Comparison of ENCODE assay signal across 8 cellular contexts in genomic region chr10:72048450-72049124, GRCh38. TPM values are rescaled to one million over a fixed set of nuclear protein-coding genes. Genes with fewer than 3 reads are reported as not detected.
DNase-seq lines count a peak whose midpoint lies in the region; TF ChIP-seq lines count a peak whose summit lies in the region.

No MANE protein-coding gene starts in this region.

- no peaks in the 10 kb centered on the region for H3K79me2 ChIP-seq in MM.1S (ENCODE audit: low read length)

- H4K20me1 ChIP-seq in MM.1S (ENCODE audit: insufficient read depth, low read length), result no peaks in the 10 kb centered on the region

- H2AFZ ChIP-seq in MM.1S (ENCODE audit: low read length), result no peak overlapping the region

- peaks cover 10% of the 10 kb centered on the region for H3K27me3 Mint-ChIP-seq in nephron progenitor cell (ENCODE audit: low read depth, poor library complexity)

- H3K27ac Mint-ChIP-seq in nephron progenitor cell, result no peak overlapping the region

- no peak overlapping the region for H3K4me3 ChIP-seq in MM.1S (ENCODE audit: low read length)
- no peak overlapping the region for H3K4me3 ChIP-seq in fibroblast of mammary gland (ENCODE audit: control insufficient read depth, low read depth, low read length)

- no peaks in the 10 kb centered on the region for H3K9me3 ChIP-seq in MM.1S (replicated peaks; ENCODE audit: insufficient read depth, low read length)

- peak; percentile 100 for TF ChIP-seq CTCF in GM20000 (IDR thresholded peaks at IDR 0.05; ENCODE audit: extremely low read depth, missing control alignments)
- TF ChIP-seq CTCF in MM.1S (IDR thresholded peaks at IDR 0.05; ENCODE audit: low read length), result peak; percentile 100
- peak; percentile 100 for TF ChIP-seq CTCF in fibroblast of mammary gland (conservative IDR thresholded peaks at IDR 0.05; ENCODE audit: control insufficient read depth, insufficient read depth, low read depth, low read length)
- peak; percentile 99 for TF ChIP-seq CTCF in nephron progenitor cell (IDR thresholded peaks at IDR 0.05)

- H3K4me1 ChIP-seq in MM.1S (ENCODE audit: low read length), result no peaks in the 10 kb centered on the region

- peaks cover 45% of the 10 kb centered on the region for H3K4me1 Mint-ChIP-seq in nephron progenitor cell

- H3K9me2 ChIP-seq in MM.1S (replicated peaks; ENCODE audit: insufficient read depth, low read length), result no peaks in the 10 kb centered on the region

- no peaks in the 10 kb centered on the region for H3F3A ChIP-seq in MM.1S (ENCODE audit: insufficient read depth, low read length)

- H3K36me3 Mint-ChIP-seq in nephron progenitor cell (ENCODE audit: low read depth), result peaks cover 6% of the 10 kb centered on the region

- DNase-seq in AML-193 (lab: John Stamatoyannopoulos, UW) (peak; percentile 86 to 87), GM20000 (ENCODE audit: low spot score) (peak; percentile 87), MM.1S (peak; percentile 91), RPMI7951 (ENCODE audit: low read depth) (peak; percentile 83), activated T-helper 1 cell treated with Interleukin-2 at 50 U/mL for 16 hours (ENCODE audit: low read depth) (peak; percentile 79), fibroblast of mammary gland (ENCODE audit: low read depth) (peak; percentile 92), nephron progenitor cell (peak; percentile 92)
- peak; percentile 85 for DNase-seq in stimulated activated naive CD4-positive, alpha-beta T cell treated with Interleukin-2 at 50 U/mL for 16 hours (lab: John Stamatoyannopoulos, UW)

- H3K36me3 ChIP-seq in MM.1S (replicated peaks; ENCODE audit: insufficient read depth, low read length), result no peaks in the 10 kb centered on the region

- peaks cover 31% of the 10 kb centered on the region for H3K9me3 Mint-ChIP-seq in nephron progenitor cell

- H3K27ac ChIP-seq in MM.1S (ENCODE audit: low read length), result no peak overlapping the region

- H3K9ac ChIP-seq in MM.1S (ENCODE audit: low read length), result no peak overlapping the region

- H3K27me3 ChIP-seq in MM.1S (replicated peaks; ENCODE audit: insufficient read depth, low read length), result no peaks in the 10 kb centered on the region

- H3K4me2 ChIP-seq in MM.1S (ENCODE audit: low read depth, low read length), result no peak overlapping the region

- H3K4me3 Mint-ChIP-seq in nephron progenitor cell, result no peak overlapping the region

RNA-seq across cellular contexts. Expression of gene SPOCK2, which starts 39.8 kb away (rescaled TPM):
- 0.10 and 0.72 TPM in 2 replicates for total RNA-seq in RPMI7951 (2014; rRNA removed; shearing (Covaris generic))
